ENCODE assay signal across 8 cellular contexts in genomic region chr1:59976194-59977074, GRCh38. TPM values are rescaled to one million over a fixed set of nuclear protein-coding genes. Genes with fewer than 3 reads are reported as not detected.
DNase-seq lines count a peak whose midpoint lies in the region; ATAC-seq and TF ChIP-seq lines count a peak whose summit lies in the region.

No MANE protein-coding gene starts in this region.

- in situ Hi-C loops in mammary epithelial cell (cut with MboI; ENCODE audit: low sequenced_read_pairs in 2 of 2), result no loop called here

- DNase-seq in D341Med (ENCODE audit: low spot score) (peak; percentile 78), H4 (ENCODE audit: low spot score) (peak; percentile 53), NCI-H146 (lab: John Stamatoyannopoulos, UW) (peak; percentile 61), T-helper 9 cell (peak; percentile 20), mammary epithelial cell (peak; percentile 24), islet precursor cell (peak; percentile 83)
- peak; percentile 13 to 37 for DNase-seq in stimulated activated CD4-positive, alpha-beta T cell treated with anti-CD3 and anti-CD28 coated beads, Interleukin-1b, Interleukin-23, amount 100 ng/mL, for 4 hours (ENCODE audit: low read depth in 2 of 2)

- no peaks in the 10 kb centered on the region for H3K79me2 ChIP-seq in mammary epithelial cell (ENCODE audit: insufficient read depth, low read length)

- CTCF ChIA-PET in mammary epithelial cell (lab: Charles Lee; ENCODE audit: low non-redundant PET), result interaction anchor here (0.6 kb wide), 1 partner anchor 988 kb away, joined by 5 read pairs; no protein-coding TSS in a partner anchor

- no peak overlapping the region for H3K4me2 ChIP-seq in mammary epithelial cell (ENCODE audit: insufficient read depth, low read depth, low read length)

- no peak overlapping the region for H3K27ac ChIP-seq in mammary epithelial cell (ENCODE audit: insufficient read depth, low read depth, low read length)

- H3K36me3 ChIP-seq in mammary epithelial cell (ENCODE audit: insufficient read depth, low read length), result no peaks in the 10 kb centered on the region

- H4K20me1 ChIP-seq in mammary epithelial cell (ENCODE audit: insufficient read depth, low read length), result no peaks in the 10 kb centered on the region

- no peak overlapping the region for H3K4me3 ChIP-seq in mammary epithelial cell (replicated peaks in 1 of 3; ENCODE audit: insufficient read depth in 1 of 3, low read depth in 2 of 3, low read length in 3 of 3)

- TF ChIP-seq CTCF in mammary epithelial cell (conservative IDR thresholded peaks at IDR 0.05 in 1 of 2, IDR thresholded peaks at IDR 0.05 in 1 of 2; ENCODE audit: extremely low read depth in 1 of 2, insufficient read depth in 1 of 2, low read depth in 1 of 2, low read length in 2 of 2), result peak; percentile 87 to 91

- intact Hi-C loops in mammary epithelial cell (cut with micrococcal nuclease), result loop anchor here (1.0 to 10.0 kb wide), 5 partner anchors 150 to 868 kb away; no protein-coding TSS in a partner anchor

- WGBS in mammary epithelial cell (ENCODE audit: low coverage, missing lambda C conversion rate), result 40% methylated on average over 19 of the region's 19 CpGs

- no TSS peak for BruUV-seq in mammary epithelial cell (replicated peaks; lab: Mats Ljungman, UMichigan)

- H3K9ac ChIP-seq in mammary epithelial cell (ENCODE audit: insufficient read depth, low read length), result no peak overlapping the region

- ATAC-seq in GM18873 (IDR thresholded peaks at IDR 0.05; ENCODE audit: low FRiP score, unreplicated experiment), result no peak

- no peaks in the 10 kb centered on the region for H3K9me3 ChIP-seq in mammary epithelial cell (replicated peaks; ENCODE audit: insufficient read depth, low read length)

- H3K27me3 ChIP-seq in mammary epithelial cell (ENCODE audit: insufficient read depth, low read length), result peaks cover 7% of the 10 kb centered on the region

- H2AFZ ChIP-seq in mammary epithelial cell (ENCODE audit: low read depth, low read length), result no peak overlapping the region

- dilution Hi-C loops in mammary epithelial cell (cut with HindIII; ENCODE audit: low sequenced_read_pairs), result no loop called here

- H3K4me1 ChIP-seq in mammary epithelial cell (ENCODE audit: insufficient read depth, low read length), result no peaks in the 10 kb centered on the region

RNA-seq across cellular contexts. Expression of gene CYP2J2, which starts 49.9 kb away (rescaled TPM):
- 6.1 and 6.5 TPM in 2 replicates for total RNA-seq in H4 (2014; rRNA removed; shearing (Covaris generic))
- total RNA-seq in mammary epithelial cell, result 1 to 10 TPM; 1.1 to 3.2 TPM
- polyA plus RNA-seq in mammary epithelial cell, result 0.92 TPM
- polyA minus RNA-seq in mammary epithelial cell, result not detected

Comparison
In these comparisons a context has a peak if more than half of its experiments do, and no peak if none do; other contexts are left out.
1. DNase-seq: peak in every context shown above with its lines; median percentile 83 in islet precursor cell; 78 in D341Med; 61 in NCI-H146; 53 in H4; 25 in stimulated activated CD4-positive, alpha-beta T cell treated with anti-CD3 and anti-CD28 coated beads, Interleukin-1b, Interleukin-23, amount 100 ng/mL, for 4 hours; 24 in mammary epithelial cell; 20 in T-helper 9 cell.